1 cellular context compared by ENCODE assay signal in genomic region chr20:32681175-32682084, GRCh38.
A peak's percentile ranks its signal among the peaks of the same experiment; 100 is the strongest.
TF ChIP-seq lines count a peak whose summit lies in the region.

No MANE protein-coding gene starts in this region.

TF ChIP-seq in HepG2, 621 proteins besides CTCF, POLR2A, EP300 and RAD21 (continued from another document and continues in another):
- TF ChIP-seq DMTF1 (CRISPR knock-in tag; IDR thresholded peaks at IDR 0.05) (no peak), AFF4 (CRISPR knock-in tag; IDR thresholded peaks at IDR 0.05) (peak; percentile 64; the same call in 1 of the 2 replicates), FOXO1 (CRISPR knock-in tag; IDR thresholded peaks at IDR 0.05) (0 out of 2 replicates have a peak, but pooled peaks have one; percentile 11), ATRX (CRISPR knock-in tag; IDR thresholded peaks at IDR 0.05; ENCODE audit: borderline replicate concordance) (no peak), HNRNPK (IDR thresholded peaks at IDR 0.05; ENCODE audit: low read depth, low read length, poor library complexity, severe bottlenecking) (no peak), GFI1 (CRISPR knock-in tag; IDR thresholded peaks at IDR 0.05; ENCODE audit: borderline replicate concordance) (no peak; the same call in 1 of the 2 replicates), ZNF564 (CRISPR knock-in tag; IDR thresholded peaks at IDR 0.05) (no peak), ZSCAN21 (CRISPR knock-in tag; IDR thresholded peaks at IDR 0.05; ENCODE audit: borderline replicate concordance) (no peak), AGO2 (optimal IDR thresholded peaks at IDR 0.05; ENCODE audit: low read depth, low read length) (no peak), NCOA2 (CRISPR knock-in tag; IDR thresholded peaks at IDR 0.05) (no peak), MED8 (CRISPR knock-in tag; IDR thresholded peaks at IDR 0.05; ENCODE audit: insufficient replicate concordance) (peak; percentile 18), ZNF816 (CRISPR knock-in tag; IDR thresholded peaks at IDR 0.05; ENCODE audit: borderline replicate concordance) (no peak), SMAD1 (CRISPR knock-in tag; IDR thresholded peaks at IDR 0.05; ENCODE audit: borderline replicate concordance, low read depth) (no peak), ZNF510 (CRISPR knock-in tag; IDR thresholded peaks at IDR 0.05; ENCODE audit: low read depth) (peak; percentile 74; the same call in 1 of the 2 replicates), ZNF678 (CRISPR knock-in tag; IDR thresholded peaks at IDR 0.05) (0 out of 2 replicates have a peak, but pooled peaks have one; percentile 34), THAP11 (CRISPR knock-in tag; IDR thresholded peaks at IDR 0.05) (no peak; the same call in 1 of the 2 replicates), ZNF430 (CRISPR knock-in tag; IDR thresholded peaks at IDR 0.05) (no peak), GZF1 (CRISPR knock-in tag; IDR thresholded peaks at IDR 0.05) (no peak), ZNF543 (CRISPR knock-in tag; IDR thresholded peaks at IDR 0.05) (no peak), ZNF776 (CRISPR knock-in tag; IDR thresholded peaks at IDR 0.05) (no peak), CC2D1A (CRISPR knock-in tag; IDR thresholded peaks at IDR 0.05) (no peak), NBN (conservative IDR thresholded peaks at IDR 0.05) (no peak), ERF (CRISPR knock-in tag; IDR thresholded peaks at IDR 0.05) (no peak; the same call in 1 of the 2 replicates), ZBTB39 (CRISPR knock-in tag; IDR thresholded peaks at IDR 0.05) (no peak), ZBTB20 (CRISPR knock-in tag; IDR thresholded peaks at IDR 0.05; ENCODE audit: borderline replicate concordance, low read depth) (no peak), TRIM24 (CRISPR knock-in tag; IDR thresholded peaks at IDR 0.05) (no peak), ZNF569 (CRISPR knock-in tag; IDR thresholded peaks at IDR 0.05; ENCODE audit: borderline replicate concordance) (no peak), EED (CRISPR knock-in tag; IDR thresholded peaks at IDR 0.05) (no peak)
- TF ChIP-seq, protein P1, sequence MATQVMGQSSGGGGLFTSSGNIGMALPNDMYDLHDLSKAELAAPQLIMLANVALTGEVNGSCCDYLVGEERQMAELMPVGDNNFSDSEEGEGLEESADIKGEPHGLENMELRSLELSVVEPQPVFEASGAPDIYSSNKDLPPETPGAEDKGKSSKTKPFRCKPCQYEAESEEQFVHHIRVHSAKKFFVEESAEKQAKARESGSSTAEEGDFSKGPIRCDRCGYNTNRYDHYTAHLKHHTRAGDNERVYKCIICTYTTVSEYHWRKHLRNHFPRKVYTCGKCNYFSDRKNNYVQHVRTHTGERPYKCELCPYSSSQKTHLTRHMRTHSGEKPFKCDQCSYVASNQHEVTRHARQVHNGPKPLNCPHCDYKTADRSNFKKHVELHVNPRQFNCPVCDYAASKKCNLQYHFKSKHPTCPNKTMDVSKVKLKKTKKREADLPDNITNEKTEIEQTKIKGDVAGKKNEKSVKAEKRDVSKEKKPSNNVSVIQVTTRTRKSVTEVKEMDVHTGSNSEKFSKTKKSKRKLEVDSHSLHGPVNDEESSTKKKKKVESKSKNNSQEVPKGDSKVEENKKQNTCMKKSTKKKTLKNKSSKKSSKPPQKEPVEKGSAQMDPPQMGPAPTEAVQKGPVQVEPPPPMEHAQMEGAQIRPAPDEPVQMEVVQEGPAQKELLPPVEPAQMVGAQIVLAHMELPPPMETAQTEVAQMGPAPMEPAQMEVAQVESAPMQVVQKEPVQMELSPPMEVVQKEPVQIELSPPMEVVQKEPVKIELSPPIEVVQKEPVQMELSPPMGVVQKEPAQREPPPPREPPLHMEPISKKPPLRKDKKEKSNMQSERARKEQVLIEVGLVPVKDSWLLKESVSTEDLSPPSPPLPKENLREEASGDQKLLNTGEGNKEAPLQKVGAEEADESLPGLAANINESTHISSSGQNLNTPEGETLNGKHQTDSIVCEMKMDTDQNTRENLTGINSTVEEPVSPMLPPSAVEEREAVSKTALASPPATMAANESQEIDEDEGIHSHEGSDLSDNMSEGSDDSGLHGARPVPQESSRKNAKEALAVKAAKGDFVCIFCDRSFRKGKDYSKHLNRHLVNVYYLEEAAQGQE (IDR thresholded peaks at IDR 0.05; ENCODE audit: borderline replicate concordance in 1 of 2, low read depth in 1 of 2, low read length in 2 of 2), result no peak
- TF ChIP-seq, protein P2, sequence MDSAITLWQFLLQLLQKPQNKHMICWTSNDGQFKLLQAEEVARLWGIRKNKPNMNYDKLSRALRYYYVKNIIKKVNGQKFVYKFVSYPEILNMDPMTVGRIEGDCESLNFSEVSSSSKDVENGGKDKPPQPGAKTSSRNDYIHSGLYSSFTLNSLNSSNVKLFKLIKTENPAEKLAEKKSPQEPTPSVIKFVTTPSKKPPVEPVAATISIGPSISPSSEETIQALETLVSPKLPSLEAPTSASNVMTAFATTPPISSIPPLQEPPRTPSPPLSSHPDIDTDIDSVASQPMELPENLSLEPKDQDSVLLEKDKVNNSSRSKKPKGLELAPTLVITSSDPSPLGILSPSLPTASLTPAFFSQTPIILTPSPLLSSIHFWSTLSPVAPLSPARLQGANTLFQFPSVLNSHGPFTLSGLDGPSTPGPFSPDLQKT (CRISPR knock-in tag; IDR thresholded peaks at IDR 0.05; ENCODE audit: borderline replicate concordance), result no peak
- TF ChIP-seq, protein P3, sequence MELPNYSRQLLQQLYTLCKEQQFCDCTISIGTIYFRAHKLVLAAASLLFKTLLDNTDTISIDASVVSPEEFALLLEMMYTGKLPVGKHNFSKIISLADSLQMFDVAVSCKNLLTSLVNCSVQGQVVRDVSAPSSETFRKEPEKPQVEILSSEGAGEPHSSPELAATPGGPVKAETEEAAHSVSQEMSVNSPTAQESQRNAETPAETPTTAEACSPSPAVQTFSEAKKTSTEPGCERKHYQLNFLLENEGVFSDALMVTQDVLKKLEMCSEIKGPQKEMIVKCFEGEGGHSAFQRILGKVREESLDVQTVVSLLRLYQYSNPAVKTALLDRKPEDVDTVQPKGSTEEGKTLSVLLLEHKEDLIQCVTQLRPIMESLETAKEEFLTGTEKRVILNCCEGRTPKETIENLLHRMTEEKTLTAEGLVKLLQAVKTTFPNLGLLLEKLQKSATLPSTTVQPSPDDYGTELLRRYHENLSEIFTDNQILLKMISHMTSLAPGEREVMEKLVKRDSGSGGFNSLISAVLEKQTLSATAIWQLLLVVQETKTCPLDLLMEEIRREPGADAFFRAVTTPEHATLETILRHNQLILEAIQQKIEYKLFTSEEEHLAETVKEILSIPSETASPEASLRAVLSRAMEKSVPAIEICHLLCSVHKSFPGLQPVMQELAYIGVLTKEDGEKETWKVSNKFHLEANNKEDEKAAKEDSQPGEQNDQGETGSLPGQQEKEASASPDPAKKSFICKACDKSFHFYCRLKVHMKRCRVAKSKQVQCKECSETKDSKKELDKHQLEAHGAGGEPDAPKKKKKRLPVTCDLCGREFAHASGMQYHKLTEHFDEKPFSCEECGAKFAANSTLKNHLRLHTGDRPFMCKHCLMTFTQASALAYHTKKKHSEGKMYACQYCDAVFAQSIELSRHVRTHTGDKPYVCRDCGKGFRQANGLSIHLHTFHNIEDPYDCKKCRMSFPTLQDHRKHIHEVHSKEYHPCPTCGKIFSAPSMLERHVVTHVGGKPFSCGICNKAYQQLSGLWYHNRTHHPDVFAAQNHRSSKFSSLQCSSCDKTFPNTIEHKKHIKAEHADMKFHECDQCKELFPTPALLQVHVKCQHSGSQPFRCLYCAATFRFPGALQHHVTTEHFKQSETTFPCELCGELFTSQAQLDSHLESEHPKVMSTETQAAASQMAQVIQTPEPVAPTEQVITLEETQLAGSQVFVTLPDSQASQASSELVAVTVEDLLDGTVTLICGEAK (IDR thresholded peaks at IDR 0.05), result no peak
- TF ChIP-seq, protein P3 (CRISPR knock-in tag; IDR thresholded peaks at IDR 0.05), result no peak; the same call in 1 of the 2 replicates
